15 cellular contexts compared by ENCODE assay signal in the genomic region with DNA sequence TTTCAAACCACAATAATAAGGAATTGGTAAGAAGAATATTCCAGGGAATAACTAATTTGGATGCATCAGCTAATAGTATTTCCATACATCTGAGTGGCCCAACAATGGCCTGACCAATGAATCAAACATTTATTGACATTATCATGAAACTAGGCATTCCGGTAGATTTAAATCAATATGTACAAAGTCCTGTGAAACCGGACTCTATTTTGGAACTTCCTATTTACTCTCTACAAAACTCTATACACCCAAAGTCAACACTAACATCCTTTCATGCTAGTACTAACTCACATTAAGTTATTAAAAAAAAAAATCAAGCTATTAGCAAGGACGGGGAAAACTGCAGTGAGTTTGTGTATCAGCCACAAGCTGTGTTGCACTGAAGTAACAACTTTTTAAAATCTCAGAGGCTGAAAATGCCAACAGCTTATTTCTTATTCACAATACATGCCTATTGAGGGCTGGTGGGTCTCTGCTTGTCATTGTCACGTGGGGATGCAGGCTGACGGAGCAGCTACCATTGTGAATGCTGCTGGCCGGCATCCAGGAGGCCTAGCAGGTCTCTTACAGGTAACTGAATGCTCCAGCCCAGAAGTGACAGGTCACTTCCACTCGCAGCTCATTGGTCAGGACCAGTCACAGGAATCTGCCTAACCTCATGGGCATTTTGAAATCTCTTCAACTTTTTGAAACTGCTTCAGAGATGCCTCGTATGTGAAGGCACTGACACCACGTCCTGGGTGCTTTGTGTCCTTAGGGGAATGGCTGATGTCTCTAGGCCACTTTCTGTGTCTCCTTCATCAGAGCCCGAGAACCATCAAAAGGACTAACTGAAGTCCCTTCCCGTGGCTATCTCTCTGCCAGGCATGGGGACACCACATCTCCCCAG.
DNase-seq lines count a peak whose midpoint lies in the region; ATAC-seq and TF ChIP-seq lines count a peak whose summit lies in the region.
"Had no signal": no experiment of that assay in that cellular context is flagged by ENCODE, and none has a peak within 500 bp of the region (broad histone marks: within the 10 kb centered on the region; RNA-seq: fewer than 3 reads in every experiment).

No MANE protein-coding gene starts in this region.

- H3K4me3 Mint-ChIP-seq in Caco-2 (ENCODE audit: unreplicated experiment) (no peak overlapping the region), HFFc6 (no peak overlapping the region)
- H3K4me3 Mint-ChIP-seq: activated T-cell treated with anti-CD3 and anti-CD28 coated beads, Interleukin-2, amount 50 U/mL, for 4 hours; T-helper 1 cell treated with Interleukin-12 subunit alpha and Interleukin-12 subunit beta and Interleukin-4 antibody, amounts not matched to agents 30 μg/mL and 1 μg/mL, for 36 hours had no signal

- no TSS peak for BruUV-seq in Caco-2 (replicated peaks; lab: Mats Ljungman, UMichigan)

- H3K27ac ChIP-seq in dorsolateral prefrontal cortex, result peak overlapping the region; percentile 53 to 99 (median 93)
- H3K27ac ChIP-seq in parathyroid adenoma, result peak overlapping the region; percentile 12

- CTCF ChIA-PET in Caco-2 (lab: Charles Lee), result interaction anchor here (0.8 to 1.3 kb wide), 3 partner anchors 23 to 76 kb away, joined by 3 to 5 read pairs (median 3); partner anchors contain the start of gene SLC22A23

- H3K4me2 ChIP-seq in parathyroid adenoma (ENCODE audit: low read length), result peak overlapping the region; percentile 10

- no peak overlapping the region for H3K4me3 ChIP-seq in Caco-2 (ENCODE audit: low read depth, low read length)
- peak overlapping the region in 2 of 59 donors; percentile 4 to 24 for H3K4me3 ChIP-seq in dorsolateral prefrontal cortex
- no peak overlapping the region for H3K4me3 ChIP-seq in parathyroid adenoma (ENCODE audit: low read depth, low read length)

- peak overlapping the region; percentile 73 for H3K27ac Mint-ChIP-seq in Caco-2 (ENCODE audit: unreplicated experiment)
- no peak overlapping the region for H3K27ac Mint-ChIP-seq in HFFc6
- H3K27ac Mint-ChIP-seq: T-helper 1 cell treated with Interleukin-12 subunit alpha and Interleukin-12 subunit beta and Interleukin-4 antibody, amounts not matched to agents 30 μg/mL and 1 μg/mL, for 36 hours had no signal

- H3K27me3 Mint-ChIP-seq in Caco-2 (ENCODE audit: insufficient read depth, unreplicated experiment) (no peaks in the 10 kb centered on the region), HFFc6 (ENCODE audit: insufficient read depth) (peaks cover 32% of the 10 kb centered on the region)

- peak overlapping the region; percentile 34 for H2AFZ ChIP-seq in parathyroid adenoma

- ATAC-seq in GM19328 (IDR thresholded peaks at IDR 0.05; ENCODE audit: unreplicated experiment), result no peak
- ATAC-seq: activated T-cell treated with anti-CD3 and anti-CD28 coated beads, Interleukin-2, amount 50 U/mL, for 4 hours had no signal

- intact Hi-C loops in Caco-2 (cut with micrococcal nuclease; ENCODE audit: unreplicated experiment) (no loop called here), dorsolateral prefrontal cortex (cut with DNase I) (no loop called here)

- no peaks in the 10 kb centered on the region for H3K9me3 ChIP-seq in Caco-2
- H3K9me3 ChIP-seq in parathyroid adenoma (ENCODE audit: control insufficient read depth, low read length), result no peaks in the 10 kb centered on the region

- peaks cover 60% of the 10 kb centered on the region for H3K4me1 Mint-ChIP-seq in Caco-2 (ENCODE audit: low read depth, unreplicated experiment)
- peaks cover 12% of the 10 kb centered on the region for H3K4me1 Mint-ChIP-seq in HFFc6 (ENCODE audit: low read depth)

- H3K4me1 ChIP-seq in Caco-2 (peaks cover 64% of the 10 kb centered on the region), parathyroid adenoma (peaks cover 51% of the 10 kb centered on the region)

- POLR2A ChIA-PET in Caco-2 (lab: Charles Lee), result interaction anchor here (0.6 kb wide), 1 partner anchor 23 kb away, joined by 3 read pairs; no protein-coding TSS in a partner anchor

- H3K27me3 ChIP-seq in Caco-2 (replicated peaks; ENCODE audit: control insufficient read depth, insufficient read depth, low read length), result no peaks in the 10 kb centered on the region
- H3K27me3 ChIP-seq in dorsolateral prefrontal cortex, result no peaks in the 10 kb centered on the region
- no peaks in the 10 kb centered on the region for H3K27me3 ChIP-seq in parathyroid adenoma (ENCODE audit: control insufficient read depth, insufficient read depth, low read length)

- H3K79me2 ChIP-seq in parathyroid adenoma, result peaks cover 12% of the 10 kb centered on the region

- no peak for DNase-seq in Caco-2
- peak; percentile 49 for DNase-seq in NCI-H1105 treated with DMSO at 0.1 percent for 48 hours (lab: John Stamatoyannopoulos, UW)
- DNase-seq in dorsolateral prefrontal cortex, result peak in 1 of 10 donors; percentile 42
- DNase-seq in NCI-H1436 treated with DMSO at 0.1 percent for 48 hours (lab: John Stamatoyannopoulos, UW), result no peak
- no peak for DNase-seq in HFFc6
- no peak for DNase-seq in GM20000 (ENCODE audit: low spot score)
- DNase-seq: activated CD4-positive, alpha-beta T cell treated with anti-CD3 and anti-CD28 coated beads for 48 hours; activated T-cell treated with anti-CD3 and anti-CD28 coated beads, Interleukin-2, amount 50 U/mL, for 4 hours; AML-193; DND-41; Kasumi-1; NCI-H2227 treated with DMSO at 0.1 percent for 48 hours had no signal

- H3K36me3 ChIP-seq in Caco-2 (ENCODE audit: control insufficient read depth, insufficient read depth, low read length), result no peaks in the 10 kb centered on the region
- no peaks in the 10 kb centered on the region for H3K36me3 ChIP-seq in parathyroid adenoma (ENCODE audit: control insufficient read depth, insufficient read depth, low read length)

- H3K36me3 Mint-ChIP-seq in Caco-2 (ENCODE audit: insufficient read depth, unreplicated experiment) (peaks cover 12% of the 10 kb centered on the region), HFFc6 (ENCODE audit: low read depth) (no peaks in the 10 kb centered on the region)

- no peak overlapping the region for H3K9ac ChIP-seq in parathyroid adenoma

- no peaks in the 10 kb centered on the region for H3K9me3 Mint-ChIP-seq in Caco-2 (ENCODE audit: unreplicated experiment)
- no peaks in the 10 kb centered on the region for H3K9me3 Mint-ChIP-seq in HFFc6
- H3K9me3 Mint-ChIP-seq: activated T-cell treated with anti-CD3 and anti-CD28 coated beads, Interleukin-2, amount 50 U/mL, for 4 hours; T-helper 1 cell treated with Interleukin-12 subunit alpha and Interleukin-12 subunit beta and Interleukin-4 antibody, amounts not matched to agents 30 μg/mL and 1 μg/mL, for 36 hours had no signal

- no peak for TF ChIP-seq CTCF in Caco-2 (IDR thresholded peaks at IDR 0.05; ENCODE audit: insufficient read depth in 1 of 2, low read depth in 1 of 2, low read length in 1 of 2, severe bottlenecking in 1 of 2, unreplicated experiment in 1 of 2)
- no peak for TF ChIP-seq CTCF in dorsolateral prefrontal cortex (IDR thresholded peaks at IDR 0.05 in 54 of 56, conservative IDR thresholded peaks at IDR 0.05 in 2 of 56; ENCODE audit: low read depth in 1 of 56, partially characterized antibody in 56 of 56)
- no peak for TF ChIP-seq CTCF in parathyroid adenoma (IDR thresholded peaks at IDR 0.05)
- no peak for TF ChIP-seq CTCF in HFFc6 (IDR thresholded peaks at IDR 0.05)
- no peak for TF ChIP-seq CTCF in GM20000 (IDR thresholded peaks at IDR 0.05; ENCODE audit: extremely low read depth, missing control alignments)
